Comparison of ENCODE assay signal across 19 cellular contexts in the genomic region with DNA sequence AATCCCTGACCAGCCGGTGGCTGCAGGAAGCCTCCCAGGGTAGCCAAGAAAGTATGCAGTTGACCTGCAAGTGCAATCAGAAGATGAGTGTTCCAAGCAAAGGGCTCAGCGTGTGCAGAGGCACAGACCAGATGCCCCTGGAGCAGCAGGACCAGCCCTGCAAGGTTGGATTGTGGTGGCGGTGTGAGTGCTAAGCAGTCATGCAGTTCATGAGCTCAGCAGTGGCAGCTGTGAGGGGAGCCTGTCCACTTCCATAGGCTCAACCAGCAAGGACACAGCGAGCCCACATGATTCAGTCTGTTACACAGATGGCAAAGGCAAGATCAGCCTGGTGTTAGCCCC.
"Had no signal": no experiment of that assay in that cellular context is flagged by ENCODE, and none has a peak within 500 bp of the region (broad histone marks: within the 10 kb centered on the region; RNA-seq: fewer than 3 reads in every experiment).

No MANE protein-coding gene starts in this region.

- H3K4me1 Mint-ChIP-seq: activated naive CD4-positive, alpha-beta T cell treated with anti-CD3 and anti-CD28 coated beads, Interleukin-2, amount 50 U/mL, for 24 hours; mesothelial cell of epicardium; stimulated activated naive B cell treated with anti-CD40 and anti-IgM and Interleukin-4, amounts not matched to agents 10 μg/mL and 1 μg/mL and 100 μg/mL, for 72 hours had no signal

- H3K27ac Mint-ChIP-seq: activated naive CD4-positive, alpha-beta T cell treated with anti-CD3 and anti-CD28 coated beads, Interleukin-2, amount 50 U/mL, for 24 hours; activated T-cell treated with anti-CD3 and anti-CD28 coated beads, Interleukin-2, amount 50 U/mL, for 72 hours; dendritic cell treated with granulocyte-macrophage colony-stimulating factor and Interleukin-4, amounts not matched to agents 40 ng/mL and 50 ng/mL, for 4 days; mesothelial cell of epicardium; neural progenitor cell; stimulated activated naive B cell treated with anti-CD40 and anti-IgM and Interleukin-4, amounts not matched to agents 10 μg/mL and 1 μg/mL and 100 μg/mL, for 72 hours; T-helper 1 cell treated with Interleukin-12 subunit alpha and Interleukin-12 subunit beta and Interleukin-4 antibody, amounts not matched to agents 30 μg/mL and 1 μg/mL, for 36 hours had no signal

- H3K36me3 Mint-ChIP-seq: activated naive CD4-positive, alpha-beta T cell treated with anti-CD3 and anti-CD28 coated beads, Interleukin-2, amount 50 U/mL, for 24 hours; neural progenitor cell; stimulated activated naive B cell treated with anti-CD40 and anti-IgM and Interleukin-4, amounts not matched to agents 10 μg/mL and 1 μg/mL and 100 μg/mL, for 72 hours had no signal

- ATAC-seq: activated T-cell treated with anti-CD3 and anti-CD28 coated beads, Interleukin-2, amount 50 U/mL, for 72 hours; left lobe of liver; stimulated activated naive B cell treated with anti-CD40 and anti-IgM and Interleukin-4, amounts not matched to agents 10 μg/mL and 1 μg/mL and 100 μg/mL, for 72 hours had no signal

- H3K4me1 ChIP-seq: ascending aorta, esophagus muscularis mucosa, sigmoid colon, uterus had no signal

- H3K4me3 Mint-ChIP-seq: activated naive CD4-positive, alpha-beta T cell treated with anti-CD3 and anti-CD28 coated beads, Interleukin-2, amount 50 U/mL, for 24 hours; activated T-cell treated with anti-CD3 and anti-CD28 coated beads, Interleukin-2, amount 50 U/mL, for 72 hours; dendritic cell treated with granulocyte-macrophage colony-stimulating factor and Interleukin-4, amounts not matched to agents 40 ng/mL and 50 ng/mL, for 4 days; mesothelial cell of epicardium; neural progenitor cell; stimulated activated naive B cell treated with anti-CD40 and anti-IgM and Interleukin-4, amounts not matched to agents 10 μg/mL and 1 μg/mL and 100 μg/mL, for 72 hours; T-helper 1 cell treated with Interleukin-12 subunit alpha and Interleukin-12 subunit beta and Interleukin-4 antibody, amounts not matched to agents 30 μg/mL and 1 μg/mL, for 36 hours had no signal

- H3K27me3 ChIP-seq: ascending aorta, neural progenitor cell, uterus had no signal

- H3K27me3 Mint-ChIP-seq: activated naive CD4-positive, alpha-beta T cell treated with anti-CD3 and anti-CD28 coated beads, Interleukin-2, amount 50 U/mL, for 24 hours; dendritic cell treated with granulocyte-macrophage colony-stimulating factor and Interleukin-4, amounts not matched to agents 40 ng/mL and 50 ng/mL, for 4 days had no signal

- H3K4me3 ChIP-seq: ascending aorta, esophagus muscularis mucosa, neural progenitor cell, sigmoid colon, uterus had no signal

- H3K9me3 Mint-ChIP-seq: activated naive CD4-positive, alpha-beta T cell treated with anti-CD3 and anti-CD28 coated beads, Interleukin-2, amount 50 U/mL, for 24 hours; dendritic cell treated with granulocyte-macrophage colony-stimulating factor and Interleukin-4, amounts not matched to agents 40 ng/mL and 50 ng/mL, for 4 days; T-helper 1 cell treated with Interleukin-12 subunit alpha and Interleukin-12 subunit beta and Interleukin-4 antibody, amounts not matched to agents 30 μg/mL and 1 μg/mL, for 36 hours had no signal

- H3K27ac ChIP-seq: ascending aorta, esophagus muscularis mucosa, neural progenitor cell, sigmoid colon, uterus had no signal

- H3K9me3 ChIP-seq: ascending aorta, sigmoid colon, uterus had no signal

- DNase-seq: activated CD4-positive, alpha-beta T cell treated with anti-CD3 and anti-CD28 coated beads, Interleukin-2, amount 50 U/mL, for 1 hour; activated CD4-positive, CD25-positive, alpha-beta regulatory T cell treated with anti-CD3 and anti-CD28 coated beads, Interleukin-2, amount 50 U/mL, for 72 hours; activated CD8-positive, alpha-beta memory T cell treated with anti-CD3 and anti-CD28 coated beads, Interleukin-2, amount 50 U/mL, for 4 hours; activated gamma-delta T cell; activated T-cell treated with anti-CD3 and anti-CD28 coated beads, Interleukin-2, amount 50 U/mL, for 72 hours; cerebellar nuclear complex; effector memory CD4-positive, alpha-beta T cell; hypothalamus; sigmoid colon; stimulated activated naive B cell treated with anti-CD40 and anti-IgM and Interleukin-4, amounts not matched to agents 10 μg/mL and 1 μg/mL and 100 μg/mL, for 72 hours; uterus had no signal

- H3K36me3 ChIP-seq: ascending aorta, esophagus muscularis mucosa, neural progenitor cell, sigmoid colon, uterus had no signal
